In genomic region chr3:35862057-35862456, GRCh38 we compare ENCODE assay signal across 25 cellular contexts.
"Had no signal": no experiment of that assay in that cellular context is flagged by ENCODE, and none has a peak within 500 bp of the region (broad histone marks: within the 10 kb centered on the region; RNA-seq: fewer than 3 reads in every experiment).

No MANE protein-coding gene starts in this region.

- ATAC-seq: esophagus mucosa; gastroesophageal sphincter; heart left ventricle; left lung; left ventricle myocardium superior; lower lobe of right lung; naive thymus-derived CD4-positive, alpha-beta T cell had no signal

- DNase-seq: dermis blood vessel endothelial cell; dorsolateral prefrontal cortex; effector CD4-positive, alpha-beta T cell; effector memory CD4-positive, alpha-beta T cell; erythroblast; esophagus squamous epithelium; foreskin fibroblast; foreskin melanocyte; heart left ventricle; hypothalamus; immature natural killer cell; islet precursor cell; kidney; kidney glomerular epithelial cell; left lung; left ventricle myocardium superior; lower lobe of right lung; mesendoderm; midbrain; naive thymus-derived CD4-positive, alpha-beta T cell had no signal

- H2AFZ ChIP-seq: hepatocyte had no signal

- H3K27ac ChIP-seq: coronary artery, dorsolateral prefrontal cortex, epithelial cell of prostate, esophagus squamous epithelium, gastroesophageal sphincter, heart left ventricle, hepatocyte, left lung, lower lobe of right lung had no signal

- H3K4me2 ChIP-seq: hepatocyte had no signal

- H3K9me3 ChIP-seq: esophagus squamous epithelium, gastroesophageal sphincter, heart left ventricle, left lung, lower lobe of right lung had no signal

- H3K36me3 ChIP-seq: esophagus squamous epithelium, gastroesophageal sphincter, heart left ventricle, left lung, lower lobe of right lung had no signal

- H3K79me2 ChIP-seq: hepatocyte had no signal

- H3K4me1 ChIP-seq: esophagus squamous epithelium, gastroesophageal sphincter, left lung, lower lobe of right lung had no signal

- H3K4me3 ChIP-seq: coronary artery, dorsolateral prefrontal cortex, esophagus squamous epithelium, gastroesophageal sphincter, heart left ventricle, hepatocyte, left lung, lower lobe of right lung had no signal

- H3K27me3 ChIP-seq: esophagus squamous epithelium, gastroesophageal sphincter, hepatocyte, left lung had no signal
